Comparison of ENCODE assay signal across 25 cellular contexts in the genomic region with DNA sequence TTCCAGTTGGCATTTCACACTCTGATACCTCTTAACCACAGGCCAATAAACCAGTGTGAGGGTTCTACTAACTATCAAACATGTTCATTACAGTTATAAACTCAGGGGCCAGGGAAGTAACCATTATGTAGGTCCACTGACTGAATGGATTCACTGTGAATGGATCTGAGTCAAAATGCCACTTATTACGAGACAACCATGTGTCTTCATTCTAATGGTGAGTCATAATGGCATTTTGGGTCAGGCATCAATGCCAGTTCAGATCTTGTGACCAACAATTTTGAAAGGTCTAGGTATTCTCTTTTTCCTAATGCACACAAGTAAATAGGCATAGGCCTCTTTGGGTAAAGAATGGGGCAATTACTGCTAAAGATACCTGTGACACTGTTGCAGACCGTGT.
DNase-seq lines count a peak whose midpoint lies in the region; ATAC-seq and TF ChIP-seq lines count a peak whose summit lies in the region.
"Had no signal": no experiment of that assay in that cellular context is flagged by ENCODE, and none has a peak within 500 bp of the region (broad histone marks: within the 10 kb centered on the region; RNA-seq: fewer than 3 reads in every experiment).

No MANE protein-coding gene starts in this region.

- H3K9me3 ChIP-seq in HUES6 (ENCODE audit: control insufficient read depth, insufficient read depth, low read depth, low read length) (no peaks in the 10 kb centered on the region), adrenal gland (replicated peaks in 1 of 3) (no peaks in the 10 kb centered on the region), esophagus squamous epithelium (no peaks in the 10 kb centered on the region)
- H3K9me3 ChIP-seq in effector memory CD4-positive, alpha-beta T cell (ENCODE audit: control insufficient read depth, low read length), result no peaks in the 10 kb centered on the region
- H3K9me3 ChIP-seq: A549, BE2C, gastrocnemius medialis, MG63, suprapubic skin had no signal

- DNase-seq in GM12865 (ENCODE audit: low read depth) (peak; percentile 6), adrenal gland (no peak), esophagus squamous epithelium (lab: John Stamatoyannopoulos, UW) (no peak), NCI-H128 (lab: John Stamatoyannopoulos, UW; ENCODE audit: unreplicated experiment) (no peak)
- no peak for DNase-seq in effector memory CD4-positive, alpha-beta T cell
- DNase-seq: activated CD4-positive, alpha-beta T cell treated with anti-CD3 and anti-CD28 coated beads, Interleukin-2, amount 10 ng/mL, durations not matched to agents 7 days and 5 days; activated naive CD8-positive, alpha-beta T cell treated with anti-CD3 and anti-CD28 coated beads for 36 hours; BE2C; COR-L47; gastrocnemius medialis; hypothalamus; left ventricle myocardium superior; MG63; NCI-H1417 treated with DMSO at 0.1 percent for 48 hours; NCI-H2107; NCI-H526; RPMI8226 had no signal

- TF ChIP-seq POLR2A in adrenal gland (IDR thresholded peaks at IDR 0.05), result no peak
- TF ChIP-seq POLR2A in esophagus squamous epithelium (IDR thresholded peaks at IDR 0.05), result no peak

- peak overlapping the region; percentile 11 for H3K9ac ChIP-seq in HUES6 (ENCODE audit: low read length)
- H3K9ac ChIP-seq: parathyroid adenoma had no signal

- H3K4me3 ChIP-seq in GM12865 (ENCODE audit: low read depth, low read length) (no peak overlapping the region), HUES6 (ENCODE audit: low read depth, low read length) (no peak overlapping the region), adrenal gland (no peak overlapping the region), esophagus squamous epithelium (no peak overlapping the region)
- no peak overlapping the region for H3K4me3 ChIP-seq in effector memory CD4-positive, alpha-beta T cell (ENCODE audit: insufficient read depth, low read depth, low read length, poor library complexity, severe bottlenecking)
- H3K4me3 ChIP-seq: A549, gastrocnemius medialis, MG63, SK-N-MC, suprapubic skin had no signal

- no peaks in the 10 kb centered on the region for H3K27me3 ChIP-seq in HUES6 (ENCODE audit: control insufficient read depth, insufficient read depth, low read length)
- H3K27me3 ChIP-seq in adrenal gland, result no peaks in the 10 kb centered on the region
- H3K27me3 ChIP-seq in effector memory CD4-positive, alpha-beta T cell (replicated peaks; ENCODE audit: control insufficient read depth, insufficient read depth, low read length, poor library complexity, severe bottlenecking), result no peaks in the 10 kb centered on the region
- no peaks in the 10 kb centered on the region for H3K27me3 ChIP-seq in esophagus squamous epithelium
- H3K27me3 ChIP-seq: BE2C, gastrocnemius medialis, MG63, suprapubic skin had no signal

- ATAC-seq in GM18873 (IDR thresholded peaks at IDR 0.05; ENCODE audit: low FRiP score, unreplicated experiment) (peak; percentile 66), HG02884 (IDR thresholded peaks at IDR 0.05; ENCODE audit: unreplicated experiment) (peak; percentile 62)
- ATAC-seq: A549, left ventricle myocardium superior had no signal

- H3K27ac ChIP-seq in HUES6 (ENCODE audit: low read depth, low read length), result no peak overlapping the region
- H3K27ac ChIP-seq in adrenal gland, result no peak overlapping the region
- no peak overlapping the region for H3K27ac ChIP-seq in effector memory CD4-positive, alpha-beta T cell (ENCODE audit: insufficient read depth, low read length, poor library complexity, severe bottlenecking)
- H3K27ac ChIP-seq in esophagus squamous epithelium, result no peak overlapping the region
- H3K27ac ChIP-seq: A549, gastrocnemius medialis, parathyroid adenoma, SK-N-MC, suprapubic skin, VCaP had no signal

- H3K4me1 ChIP-seq in HUES6 (ENCODE audit: control insufficient read depth, insufficient read depth, low read length) (peaks cover 10% of the 10 kb centered on the region; the same call in 1 of the 2 replicates), adrenal gland (replicated peaks in 1 of 2) (no peaks in the 10 kb centered on the region), esophagus squamous epithelium (peaks cover 0 to 8% (median 0%) of the 10 kb centered on the region in 3 donors)
- no peaks in the 10 kb centered on the region for H3K4me1 ChIP-seq in effector memory CD4-positive, alpha-beta T cell (ENCODE audit: control insufficient read depth, insufficient read depth, low read length, poor library complexity, severe bottlenecking)
- H3K4me1 ChIP-seq: A549, BE2C, parathyroid adenoma had no signal

- intact Hi-C loops in adrenal gland (cut with DNase I) (no loop called here), esophagus squamous epithelium (cut with DNase I) (no loop called here)

- H3K36me3 ChIP-seq in HUES6 (ENCODE audit: control insufficient read depth, insufficient read depth, low read length) (no peaks in the 10 kb centered on the region), adrenal gland (replicated peaks in 1 of 2) (no peaks in the 10 kb centered on the region), esophagus squamous epithelium (no peaks in the 10 kb centered on the region)
- no peaks in the 10 kb centered on the region for H3K36me3 ChIP-seq in effector memory CD4-positive, alpha-beta T cell (ENCODE audit: control insufficient read depth, insufficient read depth, low read length)
- H3K36me3 ChIP-seq: BE2C, gastrocnemius medialis, MG63, suprapubic skin had no signal

- 73 to 87% (median 84%) methylated on average over 2 of the region's 2 CpGs for WGBS in adrenal gland, 4 donors
- 75 to 80% methylated on average over 2 of the region's 2 CpGs for WGBS in esophagus squamous epithelium, 2 donors

- TF ChIP-seq CTCF in GM12865 (IDR thresholded peaks at IDR 0.05; ENCODE audit: insufficient read depth, low read depth, low read length, missing control alignments), result no peak
- no peak for TF ChIP-seq CTCF in adrenal gland (IDR thresholded peaks at IDR 0.05)
- TF ChIP-seq CTCF in esophagus squamous epithelium (IDR thresholded peaks at IDR 0.05), result no peak
